15 cellular contexts compared by ENCODE assay signal in genomic region chr10:121709674-121710073, GRCh38.
DNase-seq lines count a peak whose midpoint lies in the region; ATAC-seq, FAIRE-seq and TF ChIP-seq lines count a peak whose summit lies in the region.
"Had no signal": no experiment of that assay in that cellular context is flagged by ENCODE, and none has a peak within 500 bp of the region (broad histone marks: within the 10 kb centered on the region; RNA-seq: fewer than 3 reads in every experiment).

No MANE protein-coding gene starts in this region.

- H3K4me1 ChIP-seq in HUES48 (ENCODE audit: control insufficient read depth, insufficient read depth, low read length) (peaks cover 32% of the 10 kb centered on the region), gastroesophageal sphincter (no peaks in the 10 kb centered on the region), neuron (ENCODE audit: insufficient read depth, low read length) (peaks cover 47% of the 10 kb centered on the region), HepG2 (ENCODE audit: insufficient read depth, low read length) (0 out of 2 replicates have a peak, but pooled peaks cover 5% of the 10 kb centered on the region)

- no peak overlapping the region for H3K4me2 ChIP-seq in HepG2 (ENCODE audit: low read depth, low read length)

- CTCF ChIA-PET in WTC11 (lab: Charles Lee): interaction anchor here (0.7 to 2.3 kb wide), 5 partner anchors 11 to 32 kb away, joined by 3 to 17 read pairs (median 7); no protein-coding TSS in a partner anchor
- CTCF ChIA-PET in Calu3 (lab: Charles Lee): no interaction called here
- CTCF ChIA-PET in HepG2 (lab: Yijun Ruan, JAX; ENCODE audit: low intra/inter-chr PET ratio, low total read pairs): no interaction called here

- no peak for TF ChIP-seq EP300 in gastroesophageal sphincter (IDR thresholded peaks at IDR 0.05)
- TF ChIP-seq EP300 in HepG2 (IDR thresholded peaks at IDR 0.05; ENCODE audit: low read depth in 2 of 2, low read length in 2 of 2): no peak
- TF ChIP-seq EP300 in HepG2 (CRISPR knock-in tag; IDR thresholded peaks at IDR 0.05; ENCODE audit: borderline replicate concordance): no peak

- H3K4me3 ChIP-seq in HUES48 (ENCODE audit: low read depth, low read length): peak overlapping the region; percentile 36
- no peak overlapping the region for H3K4me3 ChIP-seq in gastroesophageal sphincter
- peak overlapping the region; percentile 5 for H3K4me3 ChIP-seq in neuron (ENCODE audit: low read length)
- H3K4me3 ChIP-seq in HepG2 (replicated peaks in 1 of 3; ENCODE audit: insufficient read depth in 1 of 3, low read depth in 2 of 3, low read length in 3 of 3): no peak overlapping the region

- peak overlapping the region; percentile 62 for H3K27ac ChIP-seq in HUES48 (ENCODE audit: low read depth, low read length)
- no peak overlapping the region for H3K27ac ChIP-seq in gastroesophageal sphincter
- no peak overlapping the region for H3K27ac ChIP-seq in HepG2 (ENCODE audit: extremely low read length, insufficient read depth, low read length)
- H3K27ac ChIP-seq: WERI-Rb-1 had no signal

- H3K27me3 Mint-ChIP-seq in WTC11 (ENCODE audit: low read depth) (no peaks in the 10 kb centered on the region), Calu3 (ENCODE audit: unreplicated experiment) (peaks cover 14% of the 10 kb centered on the region)

- in situ Hi-C loops in HepG2 (cut with HindIII; ENCODE audit: extremely low pct_ligation_motif_present, low pct_unique_long_range_greater_than_20kb): no loop called here

- FAIRE-seq in HepG2 (lab: Jason Lieb, UNC): no peak
- no peak for FAIRE-seq in H54 (lab: Jason Lieb, UNC)
- FAIRE-seq: frontal cortex, kidney had no signal

- BruUV-seq in Calu3 (replicated peaks; lab: Mats Ljungman, UMichigan) (no TSS peak), HepG2 (replicated peaks; lab: Mats Ljungman, UMichigan) (no TSS peak)

- H3K4me1 Mint-ChIP-seq in WTC11 (peaks cover 32% of the 10 kb centered on the region), Calu3 (ENCODE audit: low read depth, unreplicated experiment) (no peaks in the 10 kb centered on the region)

- no peak for DNase-seq in WTC11 (ENCODE audit: low spot score)
- DNase-seq in Calu3: no peak
- DNase-seq in HepG2 (ENCODE audit: low spot score): no peak
- no peak for DNase-seq in H54 (ENCODE audit: insufficient read length, low spot score)
- no peak for DNase-seq in NK-92 (lab: John Stamatoyannopoulos, UW; ENCODE audit: unreplicated experiment)
- DNase-seq: AML-193; KG1; kidney; NCI-H187; stimulated activated naive CD8-positive, alpha-beta T cell treated with anti-CD3 and anti-CD28 coated beads, Interleukin-15, Interleukin-2, amounts not matched to agents 100 U/mL and 50 U/mL, for 24 hours had no signal

- TF ChIP-seq POLR2A in gastroesophageal sphincter (IDR thresholded peaks at IDR 0.05) (no peak), HepG2 (IDR thresholded peaks at IDR 0.05; ENCODE audit: insufficient read depth in 1 of 2, low read depth in 2 of 2, low read length in 2 of 2) (no peak), H54 (IDR thresholded peaks at IDR 0.05; ENCODE audit: low read depth, low read length) (no peak)

- no peaks in the 10 kb centered on the region; the same call in 1 of the 2 replicates for H4K20me1 ChIP-seq in HepG2 (ENCODE audit: insufficient read depth, low read length)

- H3K36me3 Mint-ChIP-seq in WTC11 (peaks cover 13% of the 10 kb centered on the region; the same call in 1 of the 2 replicates), Calu3 (ENCODE audit: insufficient read depth, unreplicated experiment) (no peaks in the 10 kb centered on the region)

- no peak for TF ChIP-seq CTCF in WTC11 (IDR thresholded peaks at IDR 0.05)
- TF ChIP-seq CTCF in gastroesophageal sphincter (IDR thresholded peaks at IDR 0.05): no peak
- no peak for TF ChIP-seq CTCF in Calu3 (IDR thresholded peaks at IDR 0.05; ENCODE audit: unreplicated experiment)
- TF ChIP-seq CTCF in HepG2 (CRISPR knock-in tag; IDR thresholded peaks at IDR 0.05): no peak

- H3K4me3 Mint-ChIP-seq in WTC11 (peak overlapping the region; percentile 26; the same call in 1 of the 2 replicates), Calu3 (ENCODE audit: low read depth, unreplicated experiment) (no peak overlapping the region)

- ATAC-seq in WTC11 (peak; percentile 26; the same call in 1 of the 2 replicates), gastroesophageal sphincter (peak; percentile 72), HepG2 (no peak)
- ATAC-seq: stimulated activated naive CD8-positive, alpha-beta T cell treated with anti-CD3 and anti-CD28 coated beads, Interleukin-15, Interleukin-2, amounts not matched to agents 100 U/mL and 50 U/mL, for 24 hours had no signal

- POLR2A ChIA-PET in WTC11 (lab: Charles Lee) (no interaction called here), HepG2 (lab: Yijun Ruan, JAX) (no interaction called here)

- TF ChIP-seq RAD21 in HepG2 (CRISPR knock-in tag; IDR thresholded peaks at IDR 0.05): no peak

- H3K36me3 ChIP-seq in HUES48 (ENCODE audit: control insufficient read depth, insufficient read depth, low read length) (no peaks in the 10 kb centered on the region), gastroesophageal sphincter (no peaks in the 10 kb centered on the region), neuron (ENCODE audit: insufficient read depth, low read length) (no peaks in the 10 kb centered on the region), HepG2 (replicated peaks in 1 of 2; ENCODE audit: control insufficient read depth in 1 of 2, insufficient read depth in 2 of 2, low read length in 2 of 2) (no peaks in the 10 kb centered on the region)
- H3K36me3 ChIP-seq: WERI-Rb-1 had no signal

- H3K27me3 ChIP-seq in HUES48 (ENCODE audit: control insufficient read depth, insufficient read depth, low read length): no peaks in the 10 kb centered on the region; the same call in 1 of the 2 replicates
- H3K27me3 ChIP-seq in gastroesophageal sphincter: no peaks in the 10 kb centered on the region
- H3K27me3 ChIP-seq in neuron (ENCODE audit: insufficient read depth, low read length): no peaks in the 10 kb centered on the region
- H3K27me3 ChIP-seq in HepG2 (ENCODE audit: control insufficient read depth in 1 of 2, insufficient read depth in 2 of 2, low read length in 2 of 2): peaks cover 0 to 10% of the 10 kb centered on the region in 2 experiments; a peak in 1 of 5 replicates

- no peak overlapping the region for H2AFZ ChIP-seq in neuron (ENCODE audit: low read depth, low read length)
- H2AFZ ChIP-seq in HepG2 (ENCODE audit: low read length): no peak overlapping the region

- no peaks in the 10 kb centered on the region for H3K79me2 ChIP-seq in HepG2 (ENCODE audit: insufficient read depth, low read length)

- intact Hi-C loops in Calu3 (cut with micrococcal nuclease; ENCODE audit: unreplicated experiment) (no loop called here), HepG2 (cut with micrococcal nuclease; ENCODE audit: unreplicated experiment) (no loop called here)

- WGBS in gastroesophageal sphincter (ENCODE audit: low coverage in 1 of 2), 2 donors: 74 to 84% methylated on average over 9 of the region's 9 CpGs
- WGBS in HepG2 (ENCODE audit: low lambda C conversion rate): 52% methylated on average over 9 of the region's 9 CpGs

- H3K9me3 ChIP-seq in HUES48 (ENCODE audit: control insufficient read depth, insufficient read depth, low read length) (no peaks in the 10 kb centered on the region), gastroesophageal sphincter (peaks cover 0 to 6% (median 0%) of the 10 kb centered on the region in 3 donors), neuron (ENCODE audit: low read length) (peaks cover 6% of the 10 kb centered on the region), HepG2 (ENCODE audit: low read length) (no peaks in the 10 kb centered on the region)

- H3K9ac ChIP-seq in HUES48 (ENCODE audit: low read depth, low read length) (no peak overlapping the region), HepG2 (ENCODE audit: insufficient read depth, low read depth, low read length) (no peak overlapping the region)

- H3K9me3 Mint-ChIP-seq in WTC11 (peaks cover 15% of the 10 kb centered on the region), Calu3 (ENCODE audit: low read depth, unreplicated experiment) (no peaks in the 10 kb centered on the region)

- peak overlapping the region; percentile 26 for H3K27ac Mint-ChIP-seq in WTC11
- H3K27ac Mint-ChIP-seq in Calu3 (ENCODE audit: unreplicated experiment): no peak overlapping the region

TF ChIP-seq in WTC11, 78 proteins besides CTCF, POLR2A, EP300 and RAD21 (continues in another document):
- TF ChIP-seq MAX (CRISPR knock-in tag; IDR thresholded peaks at IDR 0.05) (no peak), PRRX2 (CRISPR knock-in tag; IDR thresholded peaks at IDR 0.05) (no peak), ZNF219 (CRISPR knock-in tag; IDR thresholded peaks at IDR 0.05; ENCODE audit: borderline replicate concordance) (no peak), CDX4 (CRISPR knock-in tag; IDR thresholded peaks at IDR 0.05; ENCODE audit: borderline replicate concordance) (no peak)

TF ChIP-seq in HepG2, 621 proteins besides CTCF, POLR2A, EP300 and RAD21 (continues in another document):
- no peak for TF ChIP-seq ZBTB4 (CRISPR knock-in tag; IDR thresholded peaks at IDR 0.05; ENCODE audit: borderline replicate concordance)
- TF ChIP-seq NAIF1 (CRISPR knock-in tag; IDR thresholded peaks at IDR 0.05; ENCODE audit: borderline replicate concordance): no peak
- no peak for TF ChIP-seq ONECUT2 (CRISPR knock-in tag; IDR thresholded peaks at IDR 0.05)
- TF ChIP-seq KLF6 (CRISPR knock-in tag; IDR thresholded peaks at IDR 0.05): no peak

Comparison
In these comparisons a context has a peak if more than half of its experiments do, and no peak if none do; other contexts are left out.
1. H3K4me3 ChIP-seq: peak in HUES48 (single experiment) and neuron (single experiment); none in gastroesophageal sphincter (0 of 2) and HepG2 (0 of 3).